In the genomic region with DNA sequence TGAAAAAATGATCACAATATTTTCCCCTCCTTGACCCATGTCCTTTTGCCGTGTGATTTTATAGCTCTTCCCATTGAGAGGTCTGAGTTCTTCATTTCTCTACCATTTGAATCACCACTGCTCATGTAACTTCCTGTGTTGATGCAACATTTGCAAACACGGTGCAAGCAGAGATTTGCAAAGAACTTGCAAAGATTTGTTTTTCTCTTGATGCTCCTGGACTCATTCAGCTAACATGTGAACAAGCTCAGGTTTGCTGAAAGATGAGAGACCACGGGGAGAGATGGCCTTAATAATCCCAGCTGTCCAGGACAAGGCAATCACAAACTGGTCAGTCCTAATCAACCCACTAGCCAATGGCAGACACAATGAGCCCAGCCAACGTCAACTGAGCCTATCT, we compare ENCODE assay signal across 12 cellular contexts. TPM values are rescaled to one million over a fixed set of nuclear protein-coding genes. Genes with fewer than 3 reads are reported as not detected.
DNase-seq lines count a peak whose midpoint lies in the region; ATAC-seq, FAIRE-seq and TF ChIP-seq lines count a peak whose summit lies in the region.
"Had no signal": no experiment of that assay in that cellular context is flagged by ENCODE, and none has a peak within 500 bp of the region (broad histone marks: within the 10 kb centered on the region; RNA-seq: fewer than 3 reads in every experiment).

No MANE protein-coding gene starts in this region.

- peak overlapping the region in 4 of 7 donors; percentile 7 to 68 (median 15) for H3K27ac Mint-ChIP-seq in CD4-positive, alpha-beta memory T cell
- peak overlapping the region; percentile 60 for H3K27ac Mint-ChIP-seq in activated CD8-positive, alpha-beta T cell treated with anti-CD3 and anti-CD28 coated beads for 36 hours
- no peak overlapping the region for H3K27ac Mint-ChIP-seq in chondrocyte (ENCODE audit: unreplicated experiment)

- H3K4me3 Mint-ChIP-seq in CD4-positive, alpha-beta memory T cell = peak overlapping the region in 3 of 8 donors; percentile 3 to 42 (median 26)
- no peak overlapping the region for H3K4me3 Mint-ChIP-seq in activated CD8-positive, alpha-beta T cell treated with anti-CD3 and anti-CD28 coated beads for 36 hours
- H3K4me3 Mint-ChIP-seq in chondrocyte (ENCODE audit: unreplicated experiment) = no peak overlapping the region

- no peaks in the 10 kb centered on the region for H3K27me3 ChIP-seq in CD4-positive, alpha-beta memory T cell (ENCODE audit: insufficient read depth, low read length)
- peaks cover 3% of the 10 kb centered on the region; the same call in 1 of the 2 replicates for H3K27me3 ChIP-seq in IMR-90 (ENCODE audit: control insufficient read depth, insufficient read depth, low read length)
- H3K27me3 ChIP-seq in HepG2 (ENCODE audit: control insufficient read depth in 1 of 2, insufficient read depth in 2 of 2, low read length in 2 of 2) = no peaks in the 10 kb centered on the region

- no peak overlapping the region; a peak in 1 of 4 replicates for H4K8ac ChIP-seq in IMR-90 (ENCODE audit: low read depth in 2 of 2, low read length in 2 of 2)

- no TSS peak for BruUV-seq in IMR-90 (replicated peaks; lab: Mats Ljungman, UMichigan)
- BruUV-seq in HepG2 (replicated peaks; lab: Mats Ljungman, UMichigan) = no TSS peak

- H2BK15ac ChIP-seq in IMR-90 (ENCODE audit: low read depth, low read length) = no peak overlapping the region

- CTCF ChIA-PET in CD4-positive, alpha-beta memory T cell (lab: Charles Lee; ENCODE audit: partially characterized antibody) = interaction anchor here (0.8 to 1.7 kb wide), 2 partner anchors 9 to 80 kb away, joined by 3 to 4 read pairs; no protein-coding TSS in a partner anchor
- CTCF ChIA-PET in IMR-90 (lab: Yijun Ruan, JAX) = interaction anchor here (0.7 to 1.2 kb wide), 2 partner anchors 115 to 1857 kb away, joined by 3 read pairs; no protein-coding TSS in a partner anchor
- CTCF ChIA-PET in activated CD8-positive, alpha-beta T cell treated with anti-CD3 and anti-CD28 coated beads for 36 hours (lab: Charles Lee) = interaction anchor here (0.9 to 2.1 kb wide), 4 partner anchors 9 to 1168 kb away, joined by 3 to 6 read pairs (median 5); no protein-coding TSS in a partner anchor
- CTCF ChIA-PET in HepG2 (lab: Yijun Ruan, JAX; ENCODE audit: low intra/inter-chr PET ratio, low total read pairs) = no interaction called here

- in situ Hi-C loops in IMR-90 (cut with MboI; ENCODE audit: low sequenced_read_pairs) = no loop called here
- in situ Hi-C loops in HepG2 (cut with HindIII; ENCODE audit: extremely low pct_ligation_motif_present, low pct_unique_long_range_greater_than_20kb) = no loop called here

- H4K91ac ChIP-seq in IMR-90 (ENCODE audit: insufficient read depth, low read depth, low read length) = peak overlapping the region; percentile 18; the same call in 1 of the 2 replicates

- H3K79me1 ChIP-seq in IMR-90 (ENCODE audit: low read depth in 1 of 2, low read length in 2 of 2) = no peaks in the 10 kb centered on the region

- intact Hi-C loops in CD4-positive, alpha-beta memory T cell (cut with micrococcal nuclease) = no loop called here
- intact Hi-C loops in IMR-90 (cut with micrococcal nuclease) (no loop called here), HepG2 (cut with micrococcal nuclease; ENCODE audit: unreplicated experiment) (no loop called here)
- intact Hi-C loops in activated CD8-positive, alpha-beta T cell treated with anti-CD3 and anti-CD28 coated beads for 36 hours (cut with micrococcal nuclease) = no loop called here

- H4K20me1 ChIP-seq in IMR-90 (ENCODE audit: insufficient read depth, low read length) (no peaks in the 10 kb centered on the region), HepG2 (ENCODE audit: insufficient read depth, low read length) (no peaks in the 10 kb centered on the region)

- H3K23ac ChIP-seq in IMR-90 (ENCODE audit: low read depth, low read length) = no peak overlapping the region

- H3K9me3 ChIP-seq in CD4-positive, alpha-beta memory T cell (ENCODE audit: control insufficient read depth in 1 of 2, low read length in 2 of 2) = no peaks in the 10 kb centered on the region
- H3K9me3 ChIP-seq in IMR-90 (ENCODE audit: control insufficient read depth, insufficient read depth, low read length) = no peaks in the 10 kb centered on the region
- no peaks in the 10 kb centered on the region for H3K9me3 ChIP-seq in HepG2 (ENCODE audit: low read length)

- peak overlapping the region; percentile 3; the same call in 1 of the 2 replicates for H2BK20ac ChIP-seq in IMR-90 (ENCODE audit: low read depth, low read length)

- dilution Hi-C loops in IMR-90 (cut with HindIII; ENCODE audit: low sequenced_read_pairs, unreplicated experiment) = no loop called here

- H3K9ac ChIP-seq in IMR-90 (ENCODE audit: low read depth, low read length) = no peak overlapping the region
- no peak overlapping the region for H3K9ac ChIP-seq in HepG2 (ENCODE audit: insufficient read depth, low read depth, low read length)

- no peak overlapping the region; the same call in 1 of the 2 replicates for H3K4ac ChIP-seq in IMR-90 (ENCODE audit: low read depth, low read length)

- POLR2A ChIA-PET in CD4-positive, alpha-beta memory T cell (lab: Charles Lee; ENCODE audit: partially characterized antibody) = interaction anchor here (1.2 to 1.8 kb wide), 2 partner anchors 17 to 66 kb away, joined by 4 to 12 read pairs; a partner anchor contains a TSS
- POLR2A ChIA-PET in IMR-90 (lab: Charles Lee; ENCODE audit: unreplicated experiment) = no interaction called here
- POLR2A ChIA-PET in activated CD8-positive, alpha-beta T cell treated with anti-CD3 and anti-CD28 coated beads for 36 hours (lab: Charles Lee) = interaction anchor here (1.5 kb wide), 1 partner anchor 67 kb away, joined by 7 read pairs; no protein-coding TSS in a partner anchor
- POLR2A ChIA-PET in HepG2 (lab: Yijun Ruan, JAX) = interaction anchor here (0.7 to 1.2 kb wide), 3 partner anchors 13 to 65 kb away, joined by 3 to 6 read pairs (median 4); a partner anchor contains a TSS

- peaks cover 19 to 27% of the 10 kb centered on the region in 2 donors for H3K36me3 Mint-ChIP-seq in CD4-positive, alpha-beta memory T cell
- H3K36me3 Mint-ChIP-seq in activated CD8-positive, alpha-beta T cell treated with anti-CD3 and anti-CD28 coated beads for 36 hours (ENCODE audit: low read depth) = peaks cover 59% of the 10 kb centered on the region
- no peaks in the 10 kb centered on the region for H3K36me3 Mint-ChIP-seq in chondrocyte (ENCODE audit: low read depth)

- H2AFZ ChIP-seq in IMR-90 (replicated peaks; ENCODE audit: low read length, poor library complexity) (no peak overlapping the region), HepG2 (ENCODE audit: low read length) (peak overlapping the region; percentile 36)

- H4K5ac ChIP-seq in IMR-90 (ENCODE audit: low read depth, low read length) = no peak overlapping the region; the same call in 1 of the 2 replicates

- no peaks in the 10 kb centered on the region for H3K9me1 ChIP-seq in IMR-90 (ENCODE audit: insufficient read depth, low read length)

- no peaks in the 10 kb centered on the region for H3K36me3 ChIP-seq in CD4-positive, alpha-beta memory T cell (ENCODE audit: insufficient read depth, low read length)
- no peaks in the 10 kb centered on the region for H3K36me3 ChIP-seq in IMR-90 (ENCODE audit: control insufficient read depth, insufficient read depth, low read length)
- no peaks in the 10 kb centered on the region for H3K36me3 ChIP-seq in HepG2 (replicated peaks in 1 of 2; ENCODE audit: control insufficient read depth in 1 of 2, insufficient read depth in 2 of 2, low read length in 2 of 2)

- H3K4me3 ChIP-seq in CD4-positive, alpha-beta memory T cell (ENCODE audit: low read length in 2 of 2) = no peak overlapping the region
- H3K4me3 ChIP-seq in IMR-90 (ENCODE audit: insufficient read depth, low read depth, low read length) (no peak overlapping the region), HepG2 (replicated peaks in 1 of 3; ENCODE audit: insufficient read depth in 1 of 3, low read depth in 2 of 3, low read length in 3 of 3) (no peak overlapping the region)

- TF ChIP-seq CTCF in IMR-90 (conservative IDR thresholded peaks at IDR 0.05; ENCODE audit: low read depth, low read length) = no peak
- no peak for TF ChIP-seq CTCF in activated CD8-positive, alpha-beta T cell treated with anti-CD3 and anti-CD28 coated beads for 36 hours (IDR thresholded peaks at IDR 0.05)
- TF ChIP-seq CTCF in HepG2 (CRISPR knock-in tag; IDR thresholded peaks at IDR 0.05) = no peak
- no peak for TF ChIP-seq CTCF in chondrocyte (IDR thresholded peaks at IDR 0.05)

- H3K4me1 Mint-ChIP-seq in CD4-positive, alpha-beta memory T cell = peaks cover 16 to 29% (median 23%) of the 10 kb centered on the region in 4 donors
- H3K4me1 Mint-ChIP-seq in activated CD8-positive, alpha-beta T cell treated with anti-CD3 and anti-CD28 coated beads for 36 hours (ENCODE audit: low read depth) = peaks cover 26% of the 10 kb centered on the region
- peaks cover 2% of the 10 kb centered on the region for H3K4me1 Mint-ChIP-seq in chondrocyte (ENCODE audit: low read depth)

- no peak overlapping the region for H2BK5ac ChIP-seq in IMR-90 (ENCODE audit: low read depth, low read length, poor library complexity, severe bottlenecking)

- ATAC-seq in IMR-90 (ENCODE audit: low read depth) (no peak; the same call in 1 of the 2 replicates), HepG2 (peak; percentile 34; the same call in 1 of the 3 replicates), HG03460 (IDR thresholded peaks at IDR 0.05; ENCODE audit: unreplicated experiment) (no peak), GM21576 (IDR thresholded peaks at IDR 0.05; ENCODE audit: unreplicated experiment) (no peak), HG03135 (IDR thresholded peaks at IDR 0.05; ENCODE audit: unreplicated experiment) (no peak)
- ATAC-seq in activated CD8-positive, alpha-beta T cell treated with anti-CD3 and anti-CD28 coated beads for 36 hours = peak; percentile 30

- no peak overlapping the region for H3K4me2 ChIP-seq in IMR-90 (ENCODE audit: low read depth, low read length)
- no peak overlapping the region; the same call in 1 of the 2 replicates for H3K4me2 ChIP-seq in HepG2 (ENCODE audit: low read depth, low read length)

- FAIRE-seq in HepG2 (lab: Jason Lieb, UNC) = no peak
- FAIRE-seq: small intestine had no signal

- WGBS in IMR-90 (ENCODE audit: extremely low coverage in 2 of 2, insufficient read length in 1 of 2), 2 experiments = 22% methylated on average over 1 of the region's 4 CpGs; no CpG with 5 or more reads in 1 of the 2 experiments
- WGBS in HepG2 (ENCODE audit: low lambda C conversion rate) = 2% methylated on average over 4 of the region's 4 CpGs

- H2AK9ac ChIP-seq in IMR-90 (replicated peaks; ENCODE audit: low read depth, low read length, poor library complexity) = no peak overlapping the region

- no peak for DNase-seq in CD4-positive, alpha-beta memory T cell
- DNase-seq in IMR-90 (peak; percentile 58), HepG2 (ENCODE audit: low spot score) (no peak), chondrocyte (ENCODE audit: low spot score) (no peak)
- no peak for DNase-seq in activated CD8-positive, alpha-beta T cell treated with anti-CD3 and anti-CD28 coated beads for 36 hours
- DNase-seq: NCI-H774, small intestine, SW 1271 had no signal

- no peak overlapping the region for H3K14ac ChIP-seq in IMR-90 (replicated peaks; ENCODE audit: low read depth, low read length)

- peaks cover 0 to 2% (median 0%) of the 10 kb centered on the region in 8 donors for H3K9me3 Mint-ChIP-seq in CD4-positive, alpha-beta memory T cell
- no peaks in the 10 kb centered on the region for H3K9me3 Mint-ChIP-seq in activated CD8-positive, alpha-beta T cell treated with anti-CD3 and anti-CD28 coated beads for 36 hours
- H3K9me3 Mint-ChIP-seq in chondrocyte (ENCODE audit: low read depth) = no peaks in the 10 kb centered on the region

- H2AK5ac ChIP-seq in IMR-90 (ENCODE audit: low read depth, low read length) = no peak overlapping the region

- no peak for TF ChIP-seq RAD21 in IMR-90 (IDR thresholded peaks at IDR 0.05; ENCODE audit: low read length)
- TF ChIP-seq RAD21 in HepG2 (CRISPR knock-in tag; IDR thresholded peaks at IDR 0.05) = no peak

- no peak overlapping the region; the same call in 1 of the 2 replicates for H2BK120ac ChIP-seq in IMR-90 (ENCODE audit: low read depth, low read length)

- H3K4me1 ChIP-seq in CD4-positive, alpha-beta memory T cell (ENCODE audit: insufficient read depth, low read length) = peaks cover 26% of the 10 kb centered on the region
- H3K4me1 ChIP-seq in IMR-90 (ENCODE audit: control insufficient read depth, insufficient read depth, low read length) (no peaks in the 10 kb centered on the region), HepG2 (ENCODE audit: insufficient read depth, low read length) (no peaks in the 10 kb centered on the region; the same call in 1 of the 2 replicates)

- no peak overlapping the region for H3K56ac ChIP-seq in IMR-90 (ENCODE audit: extremely low read depth, insufficient read depth, low read length)

- H3K79me2 ChIP-seq in HepG2 (ENCODE audit: insufficient read depth, low read length) = no peaks in the 10 kb centered on the region

- H3K27me3 Mint-ChIP-seq in CD4-positive, alpha-beta memory T cell = no peaks in the 10 kb centered on the region
- no peaks in the 10 kb centered on the region for H3K27me3 Mint-ChIP-seq in activated CD8-positive, alpha-beta T cell treated with anti-CD3 and anti-CD28 coated beads for 36 hours
- H3K27me3 Mint-ChIP-seq in chondrocyte (ENCODE audit: low read depth) = peaks cover 10% of the 10 kb centered on the region

- no peak overlapping the region for H3K27ac ChIP-seq in CD4-positive, alpha-beta memory T cell (ENCODE audit: low read depth, low read length)
- H3K27ac ChIP-seq in IMR-90 (ENCODE audit: insufficient read depth, low read length) = peak overlapping the region; percentile 46; the same call in 1 of the 2 replicates
- H3K27ac ChIP-seq in HepG2 (ENCODE audit: extremely low read length, insufficient read depth, low read length) = no peak overlapping the region

- no peak overlapping the region; the same call in 1 of the 2 replicates for H3K18ac ChIP-seq in IMR-90 (ENCODE audit: low read depth, low read length)

- TF ChIP-seq POLR2A in IMR-90 (IDR thresholded peaks at IDR 0.05; ENCODE audit: low read depth, low read length) = no peak
- no peak for TF ChIP-seq POLR2A in HepG2 (IDR thresholded peaks at IDR 0.05; ENCODE audit: insufficient read depth in 1 of 2, low read depth in 2 of 2, low read length in 2 of 2)

- TF ChIP-seq EP300 in HepG2 (IDR thresholded peaks at IDR 0.05; ENCODE audit: low read depth in 2 of 2, low read length in 2 of 2) = peak in 1 of 2 experiments; percentile 46; a peak in 1 of 4 replicates
- no peak for TF ChIP-seq EP300 in HepG2 (CRISPR knock-in tag; IDR thresholded peaks at IDR 0.05; ENCODE audit: borderline replicate concordance)

RNA-seq across cellular contexts. Expression of a gene that starts 8.6 kb away (rescaled TPM):
- total RNA-seq in CD4-positive, alpha-beta memory T cell = 10 to 100 TPM; 12.2 to 13.3 TPM
- polyA plus RNA-seq in CD4-positive, alpha-beta memory T cell = 10 to 100 TPM; 14.8 to 18.9 TPM
- total RNA-seq in IMR-90 (2012; rRNA removed) = not detected in 2 replicates
- not detected in 2 replicates for polyA plus RNA-seq in IMR-90 (2012; rRNA removed)
- not detected in 2 replicates for polyA plus RNA-seq in IMR-90 (2012; cell fraction: cytosol; rRNA removed)
- not detected in 2 replicates for polyA plus RNA-seq in IMR-90 (2012; cell fraction: nucleus; rRNA removed; ENCODE audit: low replicate concordance)
- 10 to 100 TPM; 10.5 to 11.7 TPM for total RNA-seq in activated CD8-positive, alpha-beta T cell treated with anti-CD3 and anti-CD28 coated beads for 36 hours
- total RNA-seq in HepG2 (2016; rRNA removed; fragmentation: Illumina TruSeq; extraction: Trizol) = 0.13 and 0.15 TPM in 2 replicates
- total RNA-seq in HepG2 (2016; cell fraction: cytosol; rRNA removed; fragmentation: Illumina TruSeq; extraction: Trizol; ENCODE audit: low read depth) = not detected in 2 replicates
- total RNA-seq in HepG2 (2016; cell fraction: insoluble cytoplasmic fraction; rRNA removed; fragmentation: Illumina TruSeq; extraction: Trizol) = 0.13 TPM in 1 of 2 replicates, not detected in the other
- 0.22 TPM in 1 of 2 replicates, not detected in the other for total RNA-seq in HepG2 (2016; cell fraction: membrane; rRNA removed; fragmentation: Illumina TruSeq; extraction: Trizol)
- not detected in 2 replicates for total RNA-seq in HepG2 (2016; cell fraction: nucleus; rRNA removed; fragmentation: Illumina TruSeq; extraction: Trizol)
- 0.09 and 0.30 TPM in 2 replicates for polyA plus RNA-seq in HepG2 (2011; rRNA removed)
- polyA plus RNA-seq in HepG2 (2011; cell fraction: cytosol; rRNA removed) = 0.03 and 0.28 TPM in 2 replicates
- not detected in 2 replicates for polyA plus RNA-seq in HepG2 (2011; cell fraction: nucleus; rRNA removed)
- 0.76 and 1.4 TPM in 2 replicates for polyA plus RNA-seq in HepG2 (2012)
- not detected in 2 replicates for polyA plus RNA-seq in HepG2 (2016; cell fraction: cytosol; fragmentation: Illumina TruSeq; extraction: Trizol; ENCODE audit: low read depth)
- polyA plus RNA-seq in HepG2 (2016; cell fraction: insoluble cytoplasmic fraction; fragmentation: Illumina TruSeq; extraction: Trizol; ENCODE audit: low read depth) = not detected in 2 replicates
- not detected in 2 replicates for polyA plus RNA-seq in HepG2 (2016; cell fraction: membrane; fragmentation: Illumina TruSeq; extraction: Trizol; ENCODE audit: low read depth)
- polyA plus RNA-seq in HepG2 (2016; cell fraction: nucleus; fragmentation: Illumina TruSeq; extraction: Trizol; ENCODE audit: insufficient read depth, low read depth) = not detected in 2 replicates
- polyA minus RNA-seq in HepG2 (2011; rRNA and poly(A)+ RNA removed; ENCODE audit: low replicate concordance) = not detected in 2 replicates
- polyA minus RNA-seq in HepG2 (2011; cell fraction: cytosol; rRNA and poly(A)+ RNA removed) = not detected in 2 replicates
- not detected in 2 replicates for polyA minus RNA-seq in HepG2 (2011; cell fraction: nucleus; rRNA and poly(A)+ RNA removed)
- total RNA-seq in chondrocyte = not detected in 3 replicates

RNA-seq across cellular contexts. Expression of a gene that starts 35.3 kb away (rescaled TPM):
- total RNA-seq in CD4-positive, alpha-beta memory T cell = under 1 TPM in 1 of 2 experiments, not detected in 1; 0.11 TPM
- polyA plus RNA-seq in CD4-positive, alpha-beta memory T cell = not detected
- total RNA-seq in IMR-90 (2012; rRNA removed) (not detected in 2 replicates), HepG2 (2016; rRNA removed; fragmentation: Illumina TruSeq; extraction: Trizol) (0.41 and 0.62 TPM in 2 replicates), chondrocyte (not detected in 3 replicates)
- polyA plus RNA-seq in IMR-90 (2012; rRNA removed) (0.04 and 0.07 TPM in 2 replicates), HepG2 (2011; rRNA removed) (4.0 and 11.7 TPM in 2 replicates)
- polyA plus RNA-seq in IMR-90 (2012; cell fraction: cytosol; rRNA removed) = not detected in 2 replicates
- 0.22 TPM in 1 of 2 replicates, not detected in the other for polyA plus RNA-seq in IMR-90 (2012; cell fraction: nucleus; rRNA removed; ENCODE audit: low replicate concordance)
- not detected for total RNA-seq in activated CD8-positive, alpha-beta T cell treated with anti-CD3 and anti-CD28 coated beads for 36 hours
- total RNA-seq in HepG2 (2016; cell fraction: cytosol; rRNA removed; fragmentation: Illumina TruSeq; extraction: Trizol; ENCODE audit: low read depth) = not detected in 2 replicates
- 0.45 and 0.61 TPM in 2 replicates for total RNA-seq in HepG2 (2016; cell fraction: insoluble cytoplasmic fraction; rRNA removed; fragmentation: Illumina TruSeq; extraction: Trizol)
- 0.17 and 0.25 TPM in 2 replicates for total RNA-seq in HepG2 (2016; cell fraction: membrane; rRNA removed; fragmentation: Illumina TruSeq; extraction: Trizol)
- total RNA-seq in HepG2 (2016; cell fraction: nucleus; rRNA removed; fragmentation: Illumina TruSeq; extraction: Trizol) = 0.65 and 0.75 TPM in 2 replicates
- polyA plus RNA-seq in HepG2 (2011; cell fraction: cytosol; rRNA removed) = 1.6 and 9.6 TPM in 2 replicates
- polyA plus RNA-seq in HepG2 (2011; cell fraction: nucleus; rRNA removed) = 0.82 and 2.6 TPM in 2 replicates
- 17.1 and 20.8 TPM in 2 replicates for polyA plus RNA-seq in HepG2 (2012)
- 0.05 TPM in 1 of 2 replicates, not detected in the other for polyA plus RNA-seq in HepG2 (2016; cell fraction: cytosol; fragmentation: Illumina TruSeq; extraction: Trizol; ENCODE audit: low read depth)
- polyA plus RNA-seq in HepG2 (2016; cell fraction: insoluble cytoplasmic fraction; fragmentation: Illumina TruSeq; extraction: Trizol; ENCODE audit: low read depth) = 0.44 and 0.53 TPM in 2 replicates
- 0.08 and 0.13 TPM in 2 replicates for polyA plus RNA-seq in HepG2 (2016; cell fraction: membrane; fragmentation: Illumina TruSeq; extraction: Trizol; ENCODE audit: low read depth)
- polyA plus RNA-seq in HepG2 (2016; cell fraction: nucleus; fragmentation: Illumina TruSeq; extraction: Trizol; ENCODE audit: insufficient read depth, low read depth) = 1.2 and 1.5 TPM in 2 replicates
- 2.3 TPM in 1 of 2 replicates, not detected in the other for polyA minus RNA-seq in HepG2 (2011; rRNA and poly(A)+ RNA removed; ENCODE audit: low replicate concordance)
- polyA minus RNA-seq in HepG2 (2011; cell fraction: cytosol; rRNA and poly(A)+ RNA removed) = 1.6 and 6.7 TPM in 2 replicates
- polyA minus RNA-seq in HepG2 (2011; cell fraction: nucleus; rRNA and poly(A)+ RNA removed) = 1.2 and 6.0 TPM in 2 replicates
- total RNA-seq: activated CD8-positive, alpha-beta memory T cell treated with anti-CD3 and anti-CD28 coated beads for 36 hours had no signal

RNA-seq across cellular contexts. Expression of a gene that starts 49.3 kb away (rescaled TPM):
- total RNA-seq in CD4-positive, alpha-beta memory T cell = 10 to 100 TPM; 13.8 to 14.7 TPM
- polyA plus RNA-seq in CD4-positive, alpha-beta memory T cell = 10 to 100 TPM; 11.6 to 19.5 TPM
- total RNA-seq in IMR-90 (2012; rRNA removed) (2.5 and 6.4 TPM in 2 replicates), HepG2 (2016; rRNA removed; fragmentation: Illumina TruSeq; extraction: Trizol) (9.1 and 13.8 TPM in 2 replicates), chondrocyte (2.4 to 6.2 TPM (median 2.7 TPM) in 3 replicates)
- polyA plus RNA-seq in IMR-90 (2012; rRNA removed) (1.7 and 2.4 TPM in 2 replicates), HepG2 (2011; rRNA removed) (9.8 and 11.4 TPM in 2 replicates)
- 0.41 and 0.60 TPM in 2 replicates for polyA plus RNA-seq in IMR-90 (2012; cell fraction: cytosol; rRNA removed)
- polyA plus RNA-seq in IMR-90 (2012; cell fraction: nucleus; rRNA removed; ENCODE audit: low replicate concordance) = 0.36 and 3.9 TPM in 2 replicates
- 1 to 10 TPM; 7.0 to 8.5 TPM for total RNA-seq in activated CD8-positive, alpha-beta T cell treated with anti-CD3 and anti-CD28 coated beads for 36 hours
- total RNA-seq in HepG2 (2016; cell fraction: cytosol; rRNA removed; fragmentation: Illumina TruSeq; extraction: Trizol; ENCODE audit: low read depth) = 2.6 and 3.7 TPM in 2 replicates
- 9.3 and 14.3 TPM in 2 replicates for total RNA-seq in HepG2 (2016; cell fraction: insoluble cytoplasmic fraction; rRNA removed; fragmentation: Illumina TruSeq; extraction: Trizol)
- total RNA-seq in HepG2 (2016; cell fraction: membrane; rRNA removed; fragmentation: Illumina TruSeq; extraction: Trizol) = 7.4 and 8.2 TPM in 2 replicates
- total RNA-seq in HepG2 (2016; cell fraction: nucleus; rRNA removed; fragmentation: Illumina TruSeq; extraction: Trizol) = 12.6 and 14.0 TPM in 2 replicates
- 5.6 and 9.6 TPM in 2 replicates for polyA plus RNA-seq in HepG2 (2011; cell fraction: cytosol; rRNA removed)
- 8.1 and 11.8 TPM in 2 replicates for polyA plus RNA-seq in HepG2 (2011; cell fraction: nucleus; rRNA removed)
- polyA plus RNA-seq in HepG2 (2012) = 10.7 and 13.7 TPM in 2 replicates
- 3.2 TPM in 2 replicates for polyA plus RNA-seq in HepG2 (2016; cell fraction: cytosol; fragmentation: Illumina TruSeq; extraction: Trizol; ENCODE audit: low read depth)
- polyA plus RNA-seq in HepG2 (2016; cell fraction: insoluble cytoplasmic fraction; fragmentation: Illumina TruSeq; extraction: Trizol; ENCODE audit: low read depth) = 7.9 and 10.1 TPM in 2 replicates
- polyA plus RNA-seq in HepG2 (2016; cell fraction: membrane; fragmentation: Illumina TruSeq; extraction: Trizol; ENCODE audit: low read depth) = 6.7 and 6.9 TPM in 2 replicates
- polyA plus RNA-seq in HepG2 (2016; cell fraction: nucleus; fragmentation: Illumina TruSeq; extraction: Trizol; ENCODE audit: insufficient read depth, low read depth) = 22.4 and 23.0 TPM in 2 replicates
- 10.6 and 11.6 TPM in 2 replicates for polyA minus RNA-seq in HepG2 (2011; rRNA and poly(A)+ RNA removed; ENCODE audit: low replicate concordance)
- polyA minus RNA-seq in HepG2 (2011; cell fraction: cytosol; rRNA and poly(A)+ RNA removed) = 6.4 and 7.6 TPM in 2 replicates
- 8.4 and 10.2 TPM in 2 replicates for polyA minus RNA-seq in HepG2 (2011; cell fraction: nucleus; rRNA and poly(A)+ RNA removed)

Comparison
In these comparisons a context has a peak if more than half of its experiments do, and no peak if none do; other contexts are left out.
1. ATAC-seq: peak in activated CD8-positive, alpha-beta T cell treated with anti-CD3 and anti-CD28 coated beads for 36 hours (single experiment) and HepG2 (single experiment); none in IMR-90 (single experiment), HG03460 (single experiment), GM21576 (single experiment) and HG03135 (single experiment).
2. RNA of a gene that starts 8.6 kb away (total RNA-seq): 12.2 to 13.3 TPM in CD4-positive, alpha-beta memory T cell and 10.5 to 11.7 TPM in activated CD8-positive, alpha-beta T cell treated with anti-CD3 and anti-CD28 coated beads for 36 hours; 0.13 to 0.22 TPM in HepG2, not detected in IMR-90 and not detected in chondrocyte; every median in the first group is over 4 times any median in the second.